27 cellular contexts compared by ENCODE assay signal in genomic region chr13:47553329-47553977, GRCh38.
"Had no signal": no experiment of that assay in that cellular context is flagged by ENCODE, and none has a peak within 500 bp of the region (broad histone marks: within the 10 kb centered on the region; RNA-seq: fewer than 3 reads in every experiment).

No MANE protein-coding gene starts in this region.

- H3K9me3 Mint-ChIP-seq: memory B cell; mesothelial cell of epicardium; naive B cell; natural killer cell treated with Interleukin-12 subunit alpha and Interleukin-12 subunit beta and Interleukin-15 and Interleukin-18, amount 100 ng/mL, for 72 hours; neural crest cell; stimulated activated naive CD8-positive, alpha-beta T cell treated with anti-CD3 and anti-CD28 coated beads, Interleukin-15, amount 100 ng/mL, for 72 hours had no signal

- H3K27ac Mint-ChIP-seq: memory B cell; mesothelial cell of epicardium; naive B cell; natural killer cell treated with Interleukin-12 subunit alpha and Interleukin-12 subunit beta and Interleukin-15 and Interleukin-18, amount 100 ng/mL, for 72 hours; progenitor cell of endocrine pancreas; stimulated activated naive CD8-positive, alpha-beta T cell treated with anti-CD3 and anti-CD28 coated beads, Interleukin-15, amount 100 ng/mL, for 72 hours had no signal

- H3K4me1 ChIP-seq: gastrocnemius medialis, parathyroid adenoma, right atrium auricular region, suprapubic skin had no signal

- H3K36me3 Mint-ChIP-seq: memory B cell; mesothelial cell of epicardium; naive B cell; natural killer cell treated with Interleukin-12 subunit alpha and Interleukin-12 subunit beta and Interleukin-15 and Interleukin-18, amount 100 ng/mL, for 72 hours had no signal

- H3K4me3 ChIP-seq: gastrocnemius medialis, lung, mucosa of descending colon, right atrium auricular region, smooth muscle cell, suprapubic skin, transverse colon had no signal

- DNase-seq: cerebellar nuclear complex; cortex of kidney; foreskin fibroblast; gastrocnemius medialis; head of caudate nucleus; mucosa of descending colon; naive B cell; stimulated activated CD4-positive, alpha-beta T cell treated with anti-CD3 and anti-CD28 coated beads, Interleukin-12 subunit alpha, Interleukin-12 subunit beta, amount 100 ng/mL, for 4 hours; stimulated activated CD4-positive, alpha-beta T cell treated with anti-CD3 and anti-CD28 coated beads, Interleukin-1b, Interleukin-23, amount 100 ng/mL, for 48 hours; stimulated activated CD4-positive, alpha-beta T cell treated with anti-CD3 and anti-CD28 coated beads, Interleukin-4, amount 100 ng/mL, for 1 hour; stimulated activated CD8-positive, alpha-beta memory T cell treated with anti-CD3 and anti-CD28 coated beads, Interleukin-4, amount 100 ng/mL, for 48 hours; stimulated activated naive CD4-positive, alpha-beta T cell; stimulated activated naive CD8-positive, alpha-beta T cell treated with anti-CD3 and anti-CD28 coated beads, Interleukin-15, amount 100 ng/mL, for 72 hours; transverse colon had no signal

- H3K4me2 ChIP-seq: smooth muscle cell had no signal

- H3K79me2 ChIP-seq: parathyroid adenoma had no signal

- H3K27me3 Mint-ChIP-seq: natural killer cell treated with Interleukin-12 subunit alpha and Interleukin-12 subunit beta and Interleukin-15 and Interleukin-18, amount 100 ng/mL, for 72 hours; progenitor cell of endocrine pancreas had no signal

- H2AFZ ChIP-seq: parathyroid adenoma had no signal

- H3K4me3 Mint-ChIP-seq: memory B cell; mesothelial cell of epicardium; naive B cell; natural killer cell treated with Interleukin-12 subunit alpha and Interleukin-12 subunit beta and Interleukin-15 and Interleukin-18, amount 100 ng/mL, for 72 hours; neural crest cell; stimulated activated naive CD8-positive, alpha-beta T cell treated with anti-CD3 and anti-CD28 coated beads, Interleukin-15, amount 100 ng/mL, for 72 hours had no signal

- H3K36me3 ChIP-seq: gastrocnemius medialis, right atrium auricular region, suprapubic skin, transverse colon had no signal

- ATAC-seq: esophagus mucosa; gastrocnemius medialis; mucosa of descending colon; natural killer cell treated with Interleukin-12 subunit alpha and Interleukin-12 subunit beta and Interleukin-15 and Interleukin-18, amount 100 ng/mL, for 72 hours; sciatic nerve; stimulated activated naive CD8-positive, alpha-beta T cell treated with anti-CD3 and anti-CD28 coated beads, Interleukin-15, amount 100 ng/mL, for 72 hours had no signal

- H3K27me3 ChIP-seq: gastrocnemius medialis, right atrium auricular region, suprapubic skin, transverse colon had no signal

- H3K27ac ChIP-seq: epithelial cell of prostate, gastrocnemius medialis, parathyroid adenoma, right atrium auricular region, suprapubic skin, transverse colon had no signal

- H3K9ac ChIP-seq: parathyroid adenoma had no signal

- H3K9me3 ChIP-seq: gastrocnemius medialis, right atrium auricular region, suprapubic skin, transverse colon had no signal

- H3K4me1 Mint-ChIP-seq: memory B cell; mesothelial cell of epicardium; naive B cell; stimulated activated naive CD8-positive, alpha-beta T cell treated with anti-CD3 and anti-CD28 coated beads, Interleukin-15, amount 100 ng/mL, for 72 hours had no signal
